ENCODE assay signal across 12 cellular contexts in genomic region chr3:23819599-23820360, GRCh38. TPM values are rescaled to one million over a fixed set of nuclear protein-coding genes. Genes with fewer than 3 reads are reported as not detected.
DNase-seq lines count a peak whose midpoint lies in the region; ATAC-seq and TF ChIP-seq lines count a peak whose summit lies in the region.
"Had no signal": no experiment of that assay in that cellular context is flagged by ENCODE, and none has a peak within 500 bp of the region (broad histone marks: within the 10 kb centered on the region; RNA-seq: fewer than 3 reads in every experiment).

No MANE protein-coding gene starts in this region.

- H3K9me3 ChIP-seq in tibial artery (no peaks in the 10 kb centered on the region), suprapubic skin (no peaks in the 10 kb centered on the region)

- H3K27ac ChIP-seq in tibial artery (no peak overlapping the region), suprapubic skin (no peak overlapping the region)
- H3K27ac ChIP-seq: KMS-11 had no signal

- WGBS in suprapubic skin: 66% methylated on average over 5 of the region's 5 CpGs

- DNase-seq in COLO829 (ENCODE audit: low spot score) (peak; percentile 40), globus pallidus (ENCODE audit: low spot score) (peak; percentile 90), tibial artery (no peak), NCI-H774 (lab: John Stamatoyannopoulos, UW) (no peak), suprapubic skin (ENCODE audit: low spot score in 2 of 2) (no peak)
- DNase-seq: CD4-positive, alpha-beta T cell; central memory CD4-positive, alpha-beta T cell; NCI-H524 had no signal

- H3K36me3 ChIP-seq in tibial artery (no peaks in the 10 kb centered on the region), suprapubic skin (no peaks in the 10 kb centered on the region)

- intact Hi-C loops in tibial artery (cut with DNase I; ENCODE audit: low total_unique reads): no loop called here

- ATAC-seq in GM19395 (IDR thresholded peaks at IDR 0.05; ENCODE audit: unreplicated experiment) (peak; percentile 65), HG03432 (IDR thresholded peaks at IDR 0.05; ENCODE audit: unreplicated experiment) (peak; percentile 69), GM21447 (IDR thresholded peaks at IDR 0.05; ENCODE audit: unreplicated experiment) (no peak)

- H3K4me3 ChIP-seq in tibial artery (no peak overlapping the region), suprapubic skin (no peak overlapping the region)

- TF ChIP-seq POLR2A in suprapubic skin (IDR thresholded peaks at IDR 0.05): no peak

- TF ChIP-seq CTCF in tibial artery (IDR thresholded peaks at IDR 0.05) (no peak), suprapubic skin (IDR thresholded peaks at IDR 0.05) (no peak)

- H3K4me1 ChIP-seq in tibial artery: peaks cover 0 to 29% (median 6%) of the 10 kb centered on the region in 4 donors
- peaks cover 27% of the 10 kb centered on the region for H3K4me1 ChIP-seq in suprapubic skin

- H3K27me3 ChIP-seq in tibial artery (no peaks in the 10 kb centered on the region), suprapubic skin (no peaks in the 10 kb centered on the region)

- no peak for TF ChIP-seq EP300 in suprapubic skin (IDR thresholded peaks at IDR 0.05)

RNA-seq across cellular contexts. Expression of gene UBE2E1, which starts 14.0 kb away (rescaled TPM):
- total RNA-seq in suprapubic skin: 100 to 1,000 TPM in 2 of 4 donors, 10 to 100 TPM in 2; 73.0 to 119 (median 94.6) TPM

Comparison
In these comparisons a context has a peak if more than half of its experiments do, and no peak if none do; other contexts are left out.
1. DNase-seq: peak in COLO829 (single experiment) and globus pallidus (single experiment); none in tibial artery (0 of 2), NCI-H774 (single experiment) and suprapubic skin (0 of 2).